In genomic region chr5:141968914-141969608, GRCh38 we compare ENCODE assay signal across 1 cellular context.
TF ChIP-seq lines count a peak whose summit lies in the region.

Gene RNF14 (plus strand): TSS chr5:141969105. CDS start chr5:141973589, 4,484 bp downstream.

TF ChIP-seq in WTC11, 78 proteins besides CTCF, POLR2A, EP300 and RAD21 (continued from another document and continues in another):
- TF ChIP-seq EMX1 (CRISPR knock-in tag; IDR thresholded peaks at IDR 0.05) (no peak), HMGA2 (CRISPR knock-in tag; IDR thresholded peaks at IDR 0.05) (no peak), FOXP1 (CRISPR knock-in tag; IDR thresholded peaks at IDR 0.05; ENCODE audit: borderline replicate concordance) (peak; percentile 91; the same call in 1 of the 2 replicates), ARID4B (CRISPR knock-in tag; IDR thresholded peaks at IDR 0.05; ENCODE audit: borderline replicate concordance) (peak; percentile 94), FOXK1 (CRISPR knock-in tag; IDR thresholded peaks at IDR 0.05) (peak; percentile 43; the same call in 1 of the 2 replicates), ETV6 (CRISPR knock-in tag; IDR thresholded peaks at IDR 0.05) (peak; percentile 88; the same call in 1 of the 2 replicates), ZNF512 (CRISPR knock-in tag; IDR thresholded peaks at IDR 0.05; ENCODE audit: borderline replicate concordance) (no peak), SOX15 (CRISPR knock-in tag; IDR thresholded peaks at IDR 0.05) (no peak), ZNF281 (CRISPR knock-in tag; IDR thresholded peaks at IDR 0.05) (0 out of 2 replicates have a peak, but pooled peaks have one; percentile 39), RELA (CRISPR knock-in tag; IDR thresholded peaks at IDR 0.05; ENCODE audit: borderline replicate concordance) (0 out of 2 replicates have a peak, but pooled peaks have one; percentile 32), MXD4 (CRISPR knock-in tag; IDR thresholded peaks at IDR 0.05; ENCODE audit: borderline replicate concordance) (no peak), ZSCAN18 (CRISPR knock-in tag; IDR thresholded peaks at IDR 0.05) (no peak), GABPB1 (CRISPR knock-in tag; IDR thresholded peaks at IDR 0.05) (peak; percentile 53), FOXP4 (CRISPR knock-in tag; IDR thresholded peaks at IDR 0.05) (peak; percentile 76; the same call in 1 of the 2 replicates), ZNF121 (CRISPR knock-in tag; IDR thresholded peaks at IDR 0.05) (no peak), SMAD3 (CRISPR knock-in tag; IDR thresholded peaks at IDR 0.05; ENCODE audit: borderline replicate concordance) (no peak), NR1H2 (CRISPR knock-in tag; IDR thresholded peaks at IDR 0.05) (no peak), USF2 (CRISPR knock-in tag; IDR thresholded peaks at IDR 0.05) (peak; percentile 75), ZMAT4 (CRISPR knock-in tag; IDR thresholded peaks at IDR 0.05) (no peak), ZNF317 (CRISPR knock-in tag; IDR thresholded peaks at IDR 0.05; ENCODE audit: borderline replicate concordance, low read depth) (no peak), ZNF396 (CRISPR knock-in tag; IDR thresholded peaks at IDR 0.05; ENCODE audit: borderline replicate concordance) (no peak), HMGXB4 (CRISPR knock-in tag; IDR thresholded peaks at IDR 0.05) (peak; percentile 96), E2F5 (CRISPR knock-in tag; IDR thresholded peaks at IDR 0.05) (peak; percentile 74; the same call in 1 of the 2 replicates), ZNF532 (CRISPR knock-in tag; IDR thresholded peaks at IDR 0.05; ENCODE audit: borderline replicate concordance) (no peak), ZNF423 (CRISPR knock-in tag; IDR thresholded peaks at IDR 0.05) (no peak), CDX4 (CRISPR knock-in tag; IDR thresholded peaks at IDR 0.05; ENCODE audit: borderline replicate concordance) (no peak), ZNF263 (CRISPR knock-in tag; IDR thresholded peaks at IDR 0.05; ENCODE audit: low read depth) (peak; percentile 88; the same call in 1 of the 2 replicates), CREB1 (CRISPR knock-in tag; IDR thresholded peaks at IDR 0.05) (no peak), E2F4 (CRISPR knock-in tag; IDR thresholded peaks at IDR 0.05; ENCODE audit: borderline replicate concordance, low read depth) (no peak), IRF2 (CRISPR knock-in tag; IDR thresholded peaks at IDR 0.05; ENCODE audit: borderline replicate concordance, low read depth) (no peak)
